1 cellular context compared by ENCODE assay signal in genomic region chr3:12999147-13000140, GRCh38.
TF ChIP-seq lines count a peak whose summit lies in the region.

No MANE protein-coding gene starts in this region.

TF ChIP-seq in K562, 482 proteins besides CTCF, POLR2A, EP300 and RAD21 (continued from another document):
- TF ChIP-seq JUND (IDR thresholded peaks at IDR 0.05; ENCODE audit: borderline replicate concordance, low read depth, low read length): peak; percentile 95
- peak; percentile 84; the same call in 2 of the 3 replicates for TF ChIP-seq JUND (tag; IDR thresholded peaks at IDR 0.05; ENCODE audit: borderline replicate concordance, low read depth, low read length)
- no peak for TF ChIP-seq CBX8 (IDR thresholded peaks at IDR 0.05; ENCODE audit: borderline replicate concordance, extremely low read depth, low read depth, low read length, poor library complexity, severe bottlenecking)
- peak; percentile 67; the same call in 1 of the 2 replicates for TF ChIP-seq LEF1 (IDR thresholded peaks at IDR 0.05)
